Comparison of ENCODE assay signal across 27 cellular contexts in the genomic region with DNA sequence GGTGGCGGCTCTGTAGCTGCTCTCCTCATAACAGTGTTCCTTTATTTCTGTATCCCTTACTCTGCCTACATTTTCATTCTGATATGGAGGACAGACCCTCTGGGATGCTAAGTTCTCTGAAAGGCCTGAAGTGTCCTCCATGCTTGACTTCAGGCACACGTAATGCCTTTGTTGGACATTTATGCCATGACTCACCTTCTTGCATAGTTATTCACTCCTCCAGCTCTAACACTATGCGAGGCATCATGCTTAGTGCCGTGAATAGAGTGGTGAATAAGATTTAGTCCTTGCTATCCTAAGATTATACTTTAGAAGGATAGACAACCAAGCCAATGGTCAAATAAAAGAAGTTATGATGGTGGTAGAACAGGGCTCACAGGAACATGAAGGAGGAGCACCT.
"Had no signal": no experiment of that assay in that cellular context is flagged by ENCODE, and none has a peak within 500 bp of the region (broad histone marks: within the 10 kb centered on the region; RNA-seq: fewer than 3 reads in every experiment).

No MANE protein-coding gene starts in this region.

- H3K27ac ChIP-seq: colonic mucosa, esophagus squamous epithelium, neutrophil, pancreas, testis, tibial artery had no signal

- H3K4me3 Mint-ChIP-seq: dendritic cell treated with granulocyte-macrophage colony-stimulating factor and Interleukin-4, amounts not matched to agents 40 ng/mL and 50 ng/mL, for 4 days; endodermal cell; immature natural killer cell; mesothelial cell of epicardium; naive B cell; natural killer cell treated with Interleukin-12 subunit alpha and Interleukin-12 subunit beta and Interleukin-15 and Interleukin-18, amount 100 ng/mL, for 72 hours; neural crest cell; stimulated activated memory B cell treated with anti-CD40 and anti-IgM and Interleukin-4, amounts not matched to agents 10 μg/mL and 1 μg/mL and 100 μg/mL, for 72 hours; type B pancreatic cell had no signal

- ATAC-seq: left lobe of liver; mucosa of descending colon; natural killer cell treated with Interleukin-12 subunit alpha and Interleukin-12 subunit beta and Interleukin-15 and Interleukin-18, amount 100 ng/mL, for 72 hours; pancreas; sciatic nerve; stimulated activated memory B cell treated with anti-CD40 and anti-IgM and Interleukin-4, amounts not matched to agents 10 μg/mL and 1 μg/mL and 100 μg/mL, for 72 hours; stimulated activated naive CD8-positive, alpha-beta T cell treated with anti-CD3 and anti-CD28 coated beads, Interleukin-15, Interleukin-2, amounts not matched to agents 100 U/mL and 50 U/mL, for 24 hours had no signal

- H3K9me3 ChIP-seq: colonic mucosa, esophagus squamous epithelium, mucosa of descending colon, neutrophil, pancreas, testis, tibial artery had no signal

- H3K4me1 ChIP-seq: colonic mucosa, pancreas, testis had no signal

- H3K27me3 ChIP-seq: colonic mucosa, esophagus squamous epithelium, neutrophil, pancreas, testis, tibial artery had no signal

- H3K36me3 ChIP-seq: colonic mucosa, esophagus squamous epithelium, neutrophil, pancreas, tibial artery had no signal

- H3K27me3 Mint-ChIP-seq: dendritic cell treated with granulocyte-macrophage colony-stimulating factor and Interleukin-4, amounts not matched to agents 40 ng/mL and 50 ng/mL, for 4 days; natural killer cell treated with Interleukin-12 subunit alpha and Interleukin-12 subunit beta and Interleukin-15 and Interleukin-18, amount 100 ng/mL, for 72 hours; type B pancreatic cell had no signal

- H3K9me3 Mint-ChIP-seq: stimulated activated memory B cell treated with anti-CD40 and anti-IgM and Interleukin-4, amounts not matched to agents 10 μg/mL and 1 μg/mL and 100 μg/mL, for 72 hours; type B pancreatic cell had no signal

- DNase-seq: colonic mucosa; effector CD8-positive, alpha-beta T cell; endodermal cell; erythroblast; esophagus squamous epithelium; foreskin melanocyte; hypothalamus; immature natural killer cell; islet precursor cell; mesenchymal stem cell; mucosa of descending colon; naive B cell; pancreas; stimulated activated CD4-positive, alpha-beta T cell treated with anti-CD3 and anti-CD28 coated beads, Interleukin-4, amount 100 ng/mL, for 4 hours; stimulated activated naive CD8-positive, alpha-beta T cell treated with anti-CD3 and anti-CD28 coated beads, Interleukin-15, Interleukin-2, amounts not matched to agents 100 U/mL and 50 U/mL, for 24 hours; substantia nigra; testis; tibial artery had no signal

- H3K36me3 Mint-ChIP-seq: immature natural killer cell; mesothelial cell of epicardium; naive B cell; stimulated activated memory B cell treated with anti-CD40 and anti-IgM and Interleukin-4, amounts not matched to agents 10 μg/mL and 1 μg/mL and 100 μg/mL, for 72 hours; type B pancreatic cell had no signal

- H3K4me3 ChIP-seq: colonic mucosa, esophagus squamous epithelium, mucosa of descending colon, pancreas, testis, tibial artery had no signal

- FAIRE-seq: pancreas had no signal

- H3K27ac Mint-ChIP-seq: dendritic cell treated with granulocyte-macrophage colony-stimulating factor and Interleukin-4, amounts not matched to agents 40 ng/mL and 50 ng/mL, for 4 days; endodermal cell; immature natural killer cell; mesothelial cell of epicardium; naive B cell; natural killer cell treated with Interleukin-12 subunit alpha and Interleukin-12 subunit beta and Interleukin-15 and Interleukin-18, amount 100 ng/mL, for 72 hours; stimulated activated memory B cell treated with anti-CD40 and anti-IgM and Interleukin-4, amounts not matched to agents 10 μg/mL and 1 μg/mL and 100 μg/mL, for 72 hours; type B pancreatic cell had no signal

- H3K4me1 Mint-ChIP-seq: endodermal cell; immature natural killer cell; naive B cell; neural crest cell; stimulated activated memory B cell treated with anti-CD40 and anti-IgM and Interleukin-4, amounts not matched to agents 10 μg/mL and 1 μg/mL and 100 μg/mL, for 72 hours had no signal
